Comparison of ENCODE assay signal across 8 cellular contexts in the genomic region with DNA sequence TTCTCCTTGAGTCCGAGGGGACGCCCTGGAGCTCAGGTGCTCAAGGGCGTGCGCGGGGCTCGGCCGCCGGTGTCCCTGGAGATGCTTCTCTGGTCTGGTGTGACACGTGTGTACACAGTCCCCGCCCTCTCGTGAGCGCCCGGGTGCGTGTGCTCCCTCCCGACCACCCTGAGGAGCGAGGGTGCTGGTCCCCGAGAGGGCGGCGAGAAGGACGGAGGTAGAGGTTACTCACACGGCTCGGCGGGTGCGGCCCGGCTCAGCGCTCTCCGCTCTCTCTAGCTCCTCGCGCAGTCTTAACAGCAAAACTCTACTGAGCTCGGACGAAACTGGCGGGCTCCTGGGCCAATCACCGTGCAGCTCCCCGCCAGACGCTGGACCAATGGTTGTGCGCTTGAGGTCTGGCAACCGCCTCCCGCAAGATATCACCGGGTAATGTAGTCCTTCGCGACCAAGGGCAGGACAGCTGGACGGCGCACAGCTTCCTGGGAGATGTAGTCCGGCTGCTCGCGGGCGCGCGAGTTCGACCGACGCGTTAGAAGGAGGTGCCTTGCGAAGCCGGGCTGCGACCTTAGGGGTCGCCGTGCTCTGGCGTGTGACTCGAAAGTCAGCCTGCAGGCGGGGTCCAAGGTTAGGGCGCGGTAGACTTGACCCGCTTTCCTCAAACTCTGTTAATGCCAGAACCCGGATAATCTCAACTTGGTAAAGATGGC. TPM values are rescaled to one million over a fixed set of nuclear protein-coding genes. Genes with fewer than 3 reads are reported as not detected.
DNase-seq lines count a peak whose midpoint lies in the region; ATAC-seq and TF ChIP-seq lines count a peak whose summit lies in the region.

A gene (minus strand): TSS at position 312 of the 710 bp plus-strand sequence. CDS start 2,669 bp downstream, outside the sequence.

- H3K9me3 Mint-ChIP-seq in CD14-positive monocyte = no peaks in the 10 kb centered on the region

- H3K27ac Mint-ChIP-seq in CD14-positive monocyte = peak within 1 kb of the TSS; percentile 100

- H3K36me3 Mint-ChIP-seq in CD14-positive monocyte = peaks cover 12 to 21% of the 10 kb centered on the region in 2 donors

- no peak for TF ChIP-seq CTCF in CD14-positive monocyte (IDR thresholded peaks at IDR 0.05)

- DNase-seq in CD14-positive monocyte (ENCODE audit: low spot score) = peak; percentile 97
- DNase-seq in NCI-H748 (lab: John Stamatoyannopoulos, UW; ENCODE audit: unreplicated experiment) = peak; percentile 95
- DNase-seq in activated CD4-positive, alpha-beta T cell treated with anti-CD3 and anti-CD28 coated beads, Interleukin-2, amount 50 U/mL, for 1 hour = peak; percentile 95
- DNase-seq in dedifferentiated amniotic fluid mesenchymal stem cell (ENCODE audit: extremely low spot score) = peak; percentile 99
- peak; percentile 99 for DNase-seq in left lobe of liver (ENCODE audit: low spot score)
- DNase-seq in stimulated activated CD4-positive, alpha-beta T cell treated with anti-CD3 and anti-CD28 coated beads, Interleukin-2, amount 100 ng/mL, for 4 hours (ENCODE audit: low read depth) = peak; percentile 95

- H3K4me3 Mint-ChIP-seq in CD14-positive monocyte = peak within 1 kb of the TSS; percentile 91 to 96

- ATAC-seq in GM19351 (IDR thresholded peaks at IDR 0.05; ENCODE audit: unreplicated experiment) (peak; percentile 83), HG03521 (IDR thresholded peaks at IDR 0.05; ENCODE audit: unreplicated experiment) (peak; percentile 91), left lobe of liver (peak; percentile 94)

- peaks cover 42% of the 10 kb centered on the region for H3K4me1 Mint-ChIP-seq in CD14-positive monocyte

- intact Hi-C loops in CD14-positive monocyte (cut with micrococcal nuclease) = loop anchor here in 1 of 2 donors (2.0 to 5.0 kb wide), 2 partner anchors 103 to 124 kb away; no protein-coding TSS in a partner anchor

- H3K27me3 Mint-ChIP-seq in CD14-positive monocyte (ENCODE audit: low read depth in 3 of 3) = no peaks in the 10 kb centered on the region

RNA-seq across cellular contexts. Expression of the gene that starts here (rescaled TPM):
- 10 to 100 TPM; 14.4 to 18.8 TPM for polyA plus RNA-seq in CD14-positive monocyte
- total RNA-seq in left lobe of liver = 3.6 TPM

Comparison
In these comparisons a context has a peak if more than half of its experiments do, and no peak if none do; other contexts are left out.
1. Peak in every context shown above with its lines: DNase-seq and ATAC-seq.